In the genomic region with DNA sequence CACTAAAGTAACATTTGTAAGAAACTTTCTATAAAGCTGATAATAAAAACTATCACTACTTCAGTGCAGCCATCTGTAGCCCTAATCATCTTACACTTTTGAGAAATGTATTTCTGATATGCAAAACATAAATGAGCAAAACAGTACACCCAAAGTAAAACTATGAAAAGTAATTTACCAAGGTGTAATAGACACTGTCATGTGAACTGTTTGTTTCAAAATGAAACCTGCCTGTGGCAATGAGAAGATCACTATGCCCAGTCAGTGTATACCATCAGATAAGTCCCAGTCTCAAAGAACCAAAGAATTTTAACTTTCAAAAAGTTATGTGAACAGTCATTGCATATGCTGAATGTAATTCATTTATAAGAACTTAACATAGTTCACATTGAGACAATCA, we compare ENCODE assay signal across 14 cellular contexts.
DNase-seq lines count a peak whose midpoint lies in the region; ATAC-seq and TF ChIP-seq lines count a peak whose summit lies in the region.
"Had no signal": no experiment of that assay in that cellular context is flagged by ENCODE, and none has a peak within 500 bp of the region (broad histone marks: within the 10 kb centered on the region; RNA-seq: fewer than 3 reads in every experiment).

No MANE protein-coding gene starts in this region.

- TF ChIP-seq CTCF in OCI-LY7 (conservative IDR thresholded peaks at IDR 0.05; ENCODE audit: low read length) (no peak), GM13977 (IDR thresholded peaks at IDR 0.05; ENCODE audit: extremely low read depth, insufficient read depth, missing control alignments) (no peak)

- peak overlapping the region; percentile 52; the same call in 1 of the 2 replicates for H2AFZ ChIP-seq in OCI-LY7 (ENCODE audit: low read length)
- H2AFZ ChIP-seq: GM23248 had no signal

- peaks cover 21% of the 10 kb centered on the region for H3K4me1 ChIP-seq in OCI-LY7 (ENCODE audit: insufficient read depth, low read length, poor library complexity, severe bottlenecking)

- no peak overlapping the region for H3K27ac ChIP-seq in OCI-LY7 (ENCODE audit: low read depth, low read length, poor library complexity, severe bottlenecking)
- H3K27ac ChIP-seq: GM23248 had no signal

- no peaks in the 10 kb centered on the region for H3K79me2 ChIP-seq in OCI-LY7 (ENCODE audit: insufficient read depth, low read depth, low read length)

- DNase-seq in OCI-LY7 (ENCODE audit: low spot score) = no peak
- no peak for DNase-seq in SHP77 treated with DMSO at 0.1 percent for 48 hours (lab: John Stamatoyannopoulos, UW)
- DNase-seq in effector CD8-positive, alpha-beta T cell (lab: John Stamatoyannopoulos, UW) = no peak
- no peak for DNase-seq in GM13977 (ENCODE audit: low spot score)
- DNase-seq: Calu3; CD8-positive, alpha-beta T cell; DMS79 treated with DMSO at 0.1 percent for 48 hours; GF-D8; GM23248; HCEC 1CT; KG1 had no signal

- in situ Hi-C loops in GM13977 (cut with MboI; ENCODE audit: low pct_unique_long_range_greater_than_20kb, low sequenced_read_pairs, unreplicated experiment) = no loop called here

- no peak overlapping the region for H3K4me3 ChIP-seq in OCI-LY7 (ENCODE audit: low read depth, low read length, poor library complexity, severe bottlenecking)
- H3K4me3 ChIP-seq: BLaER1 treated with 17β-estradiol and CSF1 and Interleukin-3, amounts not matched to agents 10 nM and 100 nM; GM23248 had no signal

- H3K36me3 ChIP-seq in OCI-LY7 (ENCODE audit: insufficient read depth, low read length) = peaks cover 21% of the 10 kb centered on the region
- H3K36me3 ChIP-seq: BLaER1 treated with 17β-estradiol and CSF1 and Interleukin-3, amounts not matched to agents 10 nM and 100 nM had no signal

- H3K4me2 ChIP-seq in OCI-LY7 (ENCODE audit: low read length) = no peak overlapping the region

- POLR2A ChIA-PET in OCI-LY7 (lab: Charles Lee) = interaction anchor here (1.4 kb wide), 1 partner anchor 9 kb away, joined by 6 read pairs; no protein-coding TSS in a partner anchor

- H4K20me1 ChIP-seq in OCI-LY7 (ENCODE audit: insufficient read depth, low read length) = no peaks in the 10 kb centered on the region
- H4K20me1 ChIP-seq: BLaER1 treated with 17β-estradiol and CSF1 and Interleukin-3, amounts not matched to agents 10 nM and 100 nM had no signal

- CTCF ChIA-PET in OCI-LY7 (lab: Charles Lee; ENCODE audit: unreplicated experiment) = no interaction called here

- intact Hi-C loops in OCI-LY7 (cut with micrococcal nuclease; ENCODE audit: unreplicated experiment) = no loop called here

- H3K9me3 ChIP-seq in OCI-LY7 (ENCODE audit: low read length) = peaks cover 27% of the 10 kb centered on the region; the same call in 1 of the 2 replicates
- H3K9me3 ChIP-seq: BLaER1 treated with 17β-estradiol and CSF1 and Interleukin-3, amounts not matched to agents 10 nM and 100 nM had no signal

- BruUV-seq in OCI-LY7 (replicated peaks; lab: Mats Ljungman, UMichigan) = no TSS peak

- peak; percentile 77 for ATAC-seq in GM18867 (IDR thresholded peaks at IDR 0.05; ENCODE audit: unreplicated experiment)
- peak; percentile 70 for ATAC-seq in HG03280 (IDR thresholded peaks at IDR 0.05; ENCODE audit: unreplicated experiment)
- ATAC-seq: CD8-positive, alpha-beta T cell had no signal

- H3K9me2 ChIP-seq in OCI-LY7 (ENCODE audit: insufficient read depth, low read length) = no peaks in the 10 kb centered on the region
